In genomic region chr18:78658531-78658930, GRCh38 we compare ENCODE assay signal across 17 cellular contexts.
A peak's percentile ranks its signal among the peaks of the same experiment; 100 is the strongest.
DNase-seq lines count a peak whose midpoint lies in the region; ATAC-seq and TF ChIP-seq lines count a peak whose summit lies in the region.
"Had no signal": no experiment of that assay in that cellular context is flagged by ENCODE, and none has a peak within 500 bp of the region (broad histone marks: within the 10 kb centered on the region; RNA-seq: fewer than 3 reads in every experiment).

No MANE protein-coding gene starts in this region.

- H3K27me3 Mint-ChIP-seq in natural killer cell treated with Interleukin-12 subunit alpha and Interleukin-12 subunit beta and Interleukin-15 and Interleukin-18, amount 100 ng/mL, for 72 hours = peaks cover 0 to 13% of the 10 kb centered on the region in 2 donors
- H3K27me3 Mint-ChIP-seq in natural killer cell (ENCODE audit: low read depth in 2 of 2) = peaks cover 9 to 11% of the 10 kb centered on the region in 2 donors

- peaks cover 0 to 2% of the 10 kb centered on the region in 2 donors for H3K4me1 Mint-ChIP-seq in natural killer cell treated with Interleukin-12 subunit alpha and Interleukin-12 subunit beta and Interleukin-15 and Interleukin-18, amount 100 ng/mL, for 72 hours (ENCODE audit: low read depth in 2 of 2)
- peaks cover 0 to 5% of the 10 kb centered on the region in 2 donors for H3K4me1 Mint-ChIP-seq in natural killer cell
- H3K4me1 Mint-ChIP-seq: B cell had no signal

- intact Hi-C loops in natural killer cell (cut with micrococcal nuclease) = no loop called here

- H3K36me3 ChIP-seq in osteoblast (ENCODE audit: insufficient read depth, low read length) = no peaks in the 10 kb centered on the region
- H3K36me3 ChIP-seq: BLaER1 treated with 17β-estradiol and CSF1 and Interleukin-3, amounts not matched to agents 10 nM and 100 nM had no signal

- H3K4me3 ChIP-seq in osteoblast (ENCODE audit: insufficient read depth, low read length) = no peak overlapping the region
- H3K4me3 ChIP-seq: A549; BLaER1 treated with 17β-estradiol and CSF1 and Interleukin-3, amounts not matched to agents 10 nM and 100 nM had no signal

- H3K4me1 ChIP-seq in osteoblast (ENCODE audit: insufficient read depth, low read length) = no peaks in the 10 kb centered on the region
- H3K4me1 ChIP-seq: A549; BLaER1 treated with 17β-estradiol and CSF1 and Interleukin-3, amounts not matched to agents 10 nM and 100 nM; Caco-2 had no signal

- TF ChIP-seq CTCF in natural killer cell (IDR thresholded peaks at IDR 0.05) (no peak), osteoblast (IDR thresholded peaks at IDR 0.05; ENCODE audit: extremely low read depth, low read depth, low read length) (no peak)

- no peaks in the 10 kb centered on the region for H3K27me3 ChIP-seq in osteoblast (ENCODE audit: insufficient read depth, low read length)
- H3K27me3 ChIP-seq: BLaER1 treated with 17β-estradiol and CSF1 and Interleukin-3, amounts not matched to agents 10 nM and 100 nM had no signal

- H2AFZ ChIP-seq in osteoblast (ENCODE audit: low read length) = no peak overlapping the region

- no peak overlapping the region for H3K4me3 Mint-ChIP-seq in natural killer cell treated with Interleukin-12 subunit alpha and Interleukin-12 subunit beta and Interleukin-15 and Interleukin-18, amount 100 ng/mL, for 72 hours
- no peak overlapping the region for H3K4me3 Mint-ChIP-seq in natural killer cell
- H3K4me3 Mint-ChIP-seq: B cell; CD4-positive, alpha-beta T cell; CD8-positive, alpha-beta T cell had no signal

- no peak for ATAC-seq in natural killer cell treated with Interleukin-12 subunit alpha and Interleukin-12 subunit beta and Interleukin-15 and Interleukin-18, amount 100 ng/mL, for 72 hours
- ATAC-seq in natural killer cell = no peak
- no peak for ATAC-seq in HG03442 (IDR thresholded peaks at IDR 0.05; ENCODE audit: unreplicated experiment)
- ATAC-seq: A549; CD8-positive, alpha-beta T cell had no signal

- H3K36me3 Mint-ChIP-seq in natural killer cell treated with Interleukin-12 subunit alpha and Interleukin-12 subunit beta and Interleukin-15 and Interleukin-18, amount 100 ng/mL, for 72 hours = no peaks in the 10 kb centered on the region
- H3K36me3 Mint-ChIP-seq in natural killer cell = no peaks in the 10 kb centered on the region
- H3K36me3 Mint-ChIP-seq: CD8-positive, alpha-beta T cell had no signal

- no peaks in the 10 kb centered on the region for H3K9me3 ChIP-seq in osteoblast (ENCODE audit: low read depth, low read length)
- H3K9me3 ChIP-seq: A549, Caco-2 had no signal

- H3K9me3 Mint-ChIP-seq in natural killer cell treated with Interleukin-12 subunit alpha and Interleukin-12 subunit beta and Interleukin-15 and Interleukin-18, amount 100 ng/mL, for 72 hours = no peaks in the 10 kb centered on the region
- H3K9me3 Mint-ChIP-seq in natural killer cell = no peaks in the 10 kb centered on the region
- H3K9me3 Mint-ChIP-seq: CD4-positive, alpha-beta T cell; CD8-positive, alpha-beta T cell had no signal

- no peak overlapping the region for H3K27ac Mint-ChIP-seq in natural killer cell treated with Interleukin-12 subunit alpha and Interleukin-12 subunit beta and Interleukin-15 and Interleukin-18, amount 100 ng/mL, for 72 hours
- H3K27ac Mint-ChIP-seq in natural killer cell = no peak overlapping the region
- H3K27ac Mint-ChIP-seq: B cell; CD4-positive, alpha-beta T cell; CD8-positive, alpha-beta T cell had no signal

- no peaks in the 10 kb centered on the region for H4K20me1 ChIP-seq in osteoblast (ENCODE audit: insufficient read depth, low read length)
- H4K20me1 ChIP-seq: BLaER1 treated with 17β-estradiol and CSF1 and Interleukin-3, amounts not matched to agents 10 nM and 100 nM had no signal

- DNase-seq in natural killer cell treated with Interleukin-12 subunit alpha and Interleukin-12 subunit beta and Interleukin-15 and Interleukin-18, amount 100 ng/mL, for 72 hours (ENCODE audit: low spot score) = peak; percentile 8
- no peak for DNase-seq in natural killer cell
- peak; percentile 38 for DNase-seq in osteoblast (ENCODE audit: insufficient read length, low spot score, missing footprints)
- DNase-seq in NCI-H187 treated with DMSO at 0.1 percent for 48 hours (lab: John Stamatoyannopoulos, UW) = no peak
- DNase-seq: AML-193; Caco-2; Calu3; CD4-positive, alpha-beta T cell; CD8-positive, alpha-beta T cell; DMS79 treated with DMSO at 0.1 percent for 48 hours; GF-D8 had no signal

- H3K4me2 ChIP-seq in osteoblast (ENCODE audit: insufficient read depth, low read length) = no peak overlapping the region
- H3K4me2 ChIP-seq: A549; BLaER1 treated with 17β-estradiol and CSF1 and Interleukin-3, amounts not matched to agents 10 nM and 100 nM had no signal

- no peaks in the 10 kb centered on the region for H3K79me2 ChIP-seq in osteoblast (ENCODE audit: insufficient read depth, low read length)

- H3K27ac ChIP-seq in osteoblast (ENCODE audit: low read depth, low read length) = no peak overlapping the region
- H3K27ac ChIP-seq: 22Rv1; A549; BLaER1 treated with 17β-estradiol and CSF1 and Interleukin-3, amounts not matched to agents 10 nM and 100 nM; C4-2B had no signal

Comparison
In these comparisons a context has a peak if more than half of its experiments do, and no peak if none do; other contexts are left out.
1. DNase-seq: peak in natural killer cell treated with Interleukin-12 subunit alpha and Interleukin-12 subunit beta and Interleukin-15 and Interleukin-18, amount 100 ng/mL, for 72 hours (single experiment) and osteoblast (single experiment); none in natural killer cell (single experiment) and NCI-H187 treated with DMSO at 0.1 percent for 48 hours (single experiment).